Comparison of ENCODE assay signal across 8 cellular contexts in the genomic region with DNA sequence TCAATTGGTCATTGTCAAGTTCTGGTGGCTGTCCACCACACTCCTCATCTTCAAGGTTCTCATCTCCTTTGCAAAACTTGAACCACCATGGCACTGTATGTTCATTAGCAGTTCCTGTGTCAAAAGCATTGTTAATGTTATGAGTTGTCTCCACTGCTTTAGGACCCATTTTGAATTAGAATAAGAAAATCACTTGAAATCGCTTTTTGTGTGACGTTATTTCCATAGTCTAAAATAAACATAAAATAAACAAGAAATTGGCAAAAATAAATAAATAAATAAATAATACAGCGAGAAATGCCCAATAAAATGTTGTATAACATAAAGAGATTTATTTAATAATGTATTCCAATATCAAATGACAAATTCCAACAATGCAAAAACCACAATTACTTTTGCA.
"Had no signal": no experiment of that assay in that cellular context is flagged by ENCODE, and none has a peak within 500 bp of the region (broad histone marks: within the 10 kb centered on the region; RNA-seq: fewer than 3 reads in every experiment).

No MANE protein-coding gene starts in this region.

- H3K9ac ChIP-seq: KMS-11 had no signal

- DNase-seq: IMR-90, KBM-7, KG1 had no signal

- H3K4me3 Mint-ChIP-seq: IgD-negative memory B cell had no signal

- ATAC-seq: K562 had no signal

- H3K27ac Mint-ChIP-seq: IgD-negative memory B cell had no signal

- H3K4me2 ChIP-seq: KMS-11 had no signal

- H3K4me3 ChIP-seq: K562 had no signal

- H3K4me1 Mint-ChIP-seq: IgD-negative memory B cell had no signal

- H3K27me3 Mint-ChIP-seq: IgD-negative memory B cell had no signal

- FAIRE-seq: HTR-8/SVneo, K562 had no signal

- H3K27ac ChIP-seq: HL-60, KMS-11 had no signal
